Comparison of ENCODE assay signal across 16 cellular contexts in the genomic region with DNA sequence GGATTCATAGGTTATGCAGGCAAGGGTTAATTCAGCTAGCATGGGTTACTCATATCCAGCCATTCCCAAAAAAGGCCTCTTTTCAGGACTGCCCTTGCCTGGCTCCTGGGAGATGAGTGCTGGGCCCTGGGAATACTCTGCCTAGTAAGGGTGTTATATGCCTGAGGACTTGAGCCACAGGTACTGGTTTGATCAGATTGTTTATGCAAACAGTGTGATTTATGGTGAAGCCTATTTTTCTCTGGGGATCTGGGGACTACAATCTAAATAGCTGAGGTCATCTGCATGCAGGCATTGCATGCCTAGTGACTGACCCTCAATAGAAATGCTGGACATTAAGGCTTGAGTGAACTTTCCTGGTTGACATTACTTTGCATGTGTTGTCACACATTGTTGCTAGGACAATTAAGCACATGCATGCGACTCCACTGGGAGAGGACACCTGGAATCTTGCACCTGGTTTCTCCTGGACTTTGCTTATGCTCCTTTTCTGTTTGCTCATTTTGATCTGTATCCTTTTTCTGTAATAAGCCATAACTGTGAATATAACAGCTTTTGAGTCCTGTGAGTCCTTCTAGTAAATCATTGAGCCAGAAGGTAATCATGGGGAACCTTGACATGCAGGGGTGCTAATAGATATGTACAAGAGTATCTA.
"Had no signal": no experiment of that assay in that cellular context is flagged by ENCODE, and none has a peak within 500 bp of the region (broad histone marks: within the 10 kb centered on the region; RNA-seq: fewer than 3 reads in every experiment).

No MANE protein-coding gene starts in this region.

- H3K27me3 Mint-ChIP-seq: activated naive CD8-positive, alpha-beta T cell treated with anti-CD3 and anti-CD28 coated beads, Interleukin-2, amount 50 U/mL, for 24 hours; dendritic cell treated with granulocyte-macrophage colony-stimulating factor and Interleukin-4, amounts not matched to agents 40 ng/mL and 50 ng/mL, for 4 days; effector memory CD8-positive, alpha-beta T cell; naive thymus-derived CD8-positive, alpha-beta T cell had no signal

- H3K9me3 Mint-ChIP-seq: activated naive CD8-positive, alpha-beta T cell treated with anti-CD3 and anti-CD28 coated beads, Interleukin-2, amount 50 U/mL, for 24 hours; activated T-helper 1 cell treated with anti-CD3 and anti-CD28 coated beads, Interleukin-12 subunit alpha, Interleukin-12 subunit beta, Interleukin-2, Interleukin-4 antibody, amounts not matched to agents 30 ng/mL and 10 ng/mL and 1 ng/mL, durations not matched to agents 14 hours and 24 hours and 36 hours; dendritic cell treated with granulocyte-macrophage colony-stimulating factor and Interleukin-4, amounts not matched to agents 40 ng/mL and 50 ng/mL, for 4 days; effector memory CD8-positive, alpha-beta T cell; naive thymus-derived CD8-positive, alpha-beta T cell had no signal

- H3K4me3 Mint-ChIP-seq: activated naive CD8-positive, alpha-beta T cell treated with anti-CD3 and anti-CD28 coated beads, Interleukin-2, amount 50 U/mL, for 24 hours; activated T-helper 1 cell treated with anti-CD3 and anti-CD28 coated beads, Interleukin-12 subunit alpha, Interleukin-12 subunit beta, Interleukin-2, Interleukin-4 antibody, amounts not matched to agents 30 ng/mL and 10 ng/mL and 1 ng/mL, durations not matched to agents 14 hours and 24 hours and 36 hours; dendritic cell treated with granulocyte-macrophage colony-stimulating factor and Interleukin-4, amounts not matched to agents 40 ng/mL and 50 ng/mL, for 4 days; effector memory CD8-positive, alpha-beta T cell; naive thymus-derived CD8-positive, alpha-beta T cell had no signal

- DNase-seq: activated CD4-positive, alpha-beta T cell treated with anti-CD3 and anti-CD28 coated beads for 4 hours; activated naive CD4-positive, alpha-beta T cell treated with Interleukin-2 at 50 U/mL for 16 hours; activated naive CD8-positive, alpha-beta T cell treated with anti-CD3 and anti-CD28 coated beads, Interleukin-2, amount 50 U/mL, for 24 hours; effector memory CD8-positive, alpha-beta T cell; erythroblast; naive thymus-derived CD8-positive, alpha-beta T cell; right lobe of liver; stimulated activated CD4-positive, alpha-beta T cell treated with anti-CD3 and anti-CD28 coated beads, Interleukin-2, amount 100 ng/mL, for 24 hours; stimulated activated naive CD4-positive, alpha-beta T cell; T-helper 9 cell; upper lobe of left lung; WERI-Rb-1 had no signal

- H3K4me1 ChIP-seq: prostate gland, right lobe of liver, upper lobe of left lung had no signal

- H3K36me3 ChIP-seq: prostate gland, right lobe of liver, upper lobe of left lung, WERI-Rb-1 had no signal

- H3K27me3 ChIP-seq: right lobe of liver, upper lobe of left lung had no signal

- ATAC-seq: activated naive CD8-positive, alpha-beta T cell treated with anti-CD3 and anti-CD28 coated beads, Interleukin-2, amount 50 U/mL, for 24 hours; effector memory CD8-positive, alpha-beta T cell; naive thymus-derived CD8-positive, alpha-beta T cell; right lobe of liver had no signal

- H3K27ac Mint-ChIP-seq: activated naive CD8-positive, alpha-beta T cell treated with anti-CD3 and anti-CD28 coated beads, Interleukin-2, amount 50 U/mL, for 24 hours; activated T-helper 1 cell treated with anti-CD3 and anti-CD28 coated beads, Interleukin-12 subunit alpha, Interleukin-12 subunit beta, Interleukin-2, Interleukin-4 antibody, amounts not matched to agents 30 ng/mL and 10 ng/mL and 1 ng/mL, durations not matched to agents 14 hours and 24 hours and 36 hours; dendritic cell treated with granulocyte-macrophage colony-stimulating factor and Interleukin-4, amounts not matched to agents 40 ng/mL and 50 ng/mL, for 4 days; effector memory CD8-positive, alpha-beta T cell; naive thymus-derived CD8-positive, alpha-beta T cell had no signal

- H3K27ac ChIP-seq: prostate gland, right lobe of liver, upper lobe of left lung, WERI-Rb-1 had no signal

- H3K4me3 ChIP-seq: lung, prostate gland, right lobe of liver, upper lobe of left lung had no signal

- H3K9me3 ChIP-seq: prostate gland, right lobe of liver, upper lobe of left lung had no signal
